ENCODE assay signal across 8 cellular contexts in the genomic region with DNA sequence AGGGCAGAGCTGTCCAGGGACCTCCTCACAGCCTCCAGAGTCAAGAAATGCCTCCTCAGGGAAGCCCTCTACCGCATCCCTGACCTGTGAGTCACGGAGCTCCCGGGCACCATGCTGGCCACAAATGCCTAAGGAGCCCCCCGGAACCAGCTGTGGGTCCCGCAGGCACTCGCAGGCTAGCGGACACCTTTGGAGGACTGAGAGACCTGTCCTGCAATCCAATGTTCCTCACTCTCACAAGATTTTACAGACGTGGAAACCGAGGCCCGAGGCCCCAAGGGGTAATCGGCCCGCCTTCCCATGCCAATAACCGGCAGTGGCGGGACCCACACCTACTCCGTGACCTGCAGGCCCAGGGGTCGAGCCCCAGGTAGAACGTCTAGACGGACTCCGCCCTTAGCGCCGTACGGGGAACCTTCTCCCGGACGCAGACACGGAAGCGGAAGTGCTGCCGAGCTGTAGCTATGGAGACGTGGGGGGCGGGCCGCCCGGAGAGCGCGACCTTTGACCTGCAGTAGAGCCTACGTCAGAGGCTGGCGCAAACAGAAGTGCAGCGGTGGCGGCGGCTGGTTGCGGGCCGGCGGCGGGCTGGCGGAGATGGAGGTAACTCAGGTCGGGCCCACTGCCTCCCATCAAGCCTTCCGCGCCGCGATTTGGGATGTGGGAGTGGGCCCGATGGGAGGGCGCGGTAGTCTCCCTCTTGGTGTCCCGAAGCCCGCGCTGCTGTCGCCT. TPM values are rescaled to one million over a fixed set of nuclear protein-coding genes. Genes with fewer than 3 reads are reported as not detected.
DNase-seq lines count a peak whose midpoint lies in the region; ATAC-seq and TF ChIP-seq lines count a peak whose summit lies in the region.

A gene with protein sequence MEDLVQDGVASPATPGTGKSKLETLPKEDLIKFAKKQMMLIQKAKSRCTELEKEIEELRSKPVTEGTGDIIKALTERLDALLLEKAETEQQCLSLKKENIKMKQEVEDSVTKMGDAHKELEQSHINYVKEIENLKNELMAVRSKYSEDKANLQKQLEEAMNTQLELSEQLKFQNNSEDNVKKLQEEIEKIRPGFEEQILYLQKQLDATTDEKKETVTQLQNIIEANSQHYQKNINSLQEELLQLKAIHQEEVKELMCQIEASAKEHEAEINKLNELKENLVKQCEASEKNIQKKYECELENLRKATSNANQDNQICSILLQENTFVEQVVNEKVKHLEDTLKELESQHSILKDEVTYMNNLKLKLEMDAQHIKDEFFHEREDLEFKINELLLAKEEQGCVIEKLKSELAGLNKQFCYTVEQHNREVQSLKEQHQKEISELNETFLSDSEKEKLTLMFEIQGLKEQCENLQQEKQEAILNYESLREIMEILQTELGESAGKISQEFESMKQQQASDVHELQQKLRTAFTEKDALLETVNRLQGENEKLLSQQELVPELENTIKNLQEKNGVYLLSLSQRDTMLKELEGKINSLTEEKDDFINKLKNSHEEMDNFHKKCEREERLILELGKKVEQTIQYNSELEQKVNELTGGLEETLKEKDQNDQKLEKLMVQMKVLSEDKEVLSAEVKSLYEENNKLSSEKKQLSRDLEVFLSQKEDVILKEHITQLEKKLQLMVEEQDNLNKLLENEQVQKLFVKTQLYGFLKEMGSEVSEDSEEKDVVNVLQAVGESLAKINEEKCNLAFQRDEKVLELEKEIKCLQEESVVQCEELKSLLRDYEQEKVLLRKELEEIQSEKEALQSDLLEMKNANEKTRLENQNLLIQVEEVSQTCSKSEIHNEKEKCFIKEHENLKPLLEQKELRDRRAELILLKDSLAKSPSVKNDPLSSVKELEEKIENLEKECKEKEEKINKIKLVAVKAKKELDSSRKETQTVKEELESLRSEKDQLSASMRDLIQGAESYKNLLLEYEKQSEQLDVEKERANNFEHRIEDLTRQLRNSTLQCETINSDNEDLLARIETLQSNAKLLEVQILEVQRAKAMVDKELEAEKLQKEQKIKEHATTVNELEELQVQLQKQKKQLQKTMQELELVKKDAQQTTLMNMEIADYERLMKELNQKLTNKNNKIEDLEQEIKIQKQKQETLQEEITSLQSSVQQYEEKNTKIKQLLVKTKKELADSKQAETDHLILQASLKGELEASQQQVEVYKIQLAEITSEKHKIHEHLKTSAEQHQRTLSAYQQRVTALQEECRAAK (N-terminal part only) (plus strand): TSS at position 529 of the 732 bp plus-strand sequence. CDS start 69 bp downstream, at position 598.

- TF ChIP-seq CTCF in GM10266 (IDR thresholded peaks at IDR 0.05; ENCODE audit: control insufficient read depth, insufficient read depth, low read depth, missing control alignments) (no peak), omental fat pad (IDR thresholded peaks at IDR 0.05) (no peak)

- ATAC-seq in HG02623 (IDR thresholded peaks at IDR 0.05; ENCODE audit: unreplicated experiment) = peak; percentile 97
- ATAC-seq in SK-N-SH treated with all-trans-retinoic acid at 6 μM for 48 hours = peak; percentile 95
- ATAC-seq in omental fat pad (ENCODE audit: low FRiP score) = peak; percentile 99

- peak within 1 kb of the TSS; percentile 80 for H3K27ac ChIP-seq in temporal lobe (ENCODE audit: low read depth, low read length)

- DNase-seq in GM10266 (ENCODE audit: extremely low spot score) (peak; percentile 85), NCI-H1092 treated with DMSO at 0.1 percent for 48 hours (lab: John Stamatoyannopoulos, UW) (peak; percentile 82), glomerular visceral epithelial cell (ENCODE audit: extremely low spot score) (peak; percentile 94), omental fat pad (ENCODE audit: low spot score) (peak; percentile 88)
- DNase-seq in activated naive CD4-positive, alpha-beta T cell treated with anti-CD3 and anti-CD28 coated beads, Interleukin-2, amount 50 U/mL, for 16 hours = peak; percentile 96

TF ChIP-seq in SK-N-SH treated with all-trans-retinoic acid at 6 μM for 48 hours, 23 proteins besides CTCF, POLR2A, EP300 and RAD21:
- TF ChIP-seq RARB (CRISPR knock-in tag; IDR thresholded peaks at IDR 0.05) = peak; percentile 12; the same call in 1 of the 2 replicates
- no peak for TF ChIP-seq ZNF565 (CRISPR knock-in tag; conservative IDR thresholded peaks at IDR 0.05; ENCODE audit: low read depth)

RNA-seq across cellular contexts. Expression of the gene that starts here (rescaled TPM):
- total RNA-seq in omental fat pad (10 to 100 TPM; 18.9 to 59.1 (median 24.1) TPM), temporal lobe (25.8 TPM)

Comparison
In these comparisons a context has a peak if more than half of its experiments do, and no peak if none do; other contexts are left out.
1. Peak in every context shown above with its lines: DNase-seq, ATAC-seq and H3K27ac ChIP-seq.